ENCODE assay signal across 8 cellular contexts in the genomic region with DNA sequence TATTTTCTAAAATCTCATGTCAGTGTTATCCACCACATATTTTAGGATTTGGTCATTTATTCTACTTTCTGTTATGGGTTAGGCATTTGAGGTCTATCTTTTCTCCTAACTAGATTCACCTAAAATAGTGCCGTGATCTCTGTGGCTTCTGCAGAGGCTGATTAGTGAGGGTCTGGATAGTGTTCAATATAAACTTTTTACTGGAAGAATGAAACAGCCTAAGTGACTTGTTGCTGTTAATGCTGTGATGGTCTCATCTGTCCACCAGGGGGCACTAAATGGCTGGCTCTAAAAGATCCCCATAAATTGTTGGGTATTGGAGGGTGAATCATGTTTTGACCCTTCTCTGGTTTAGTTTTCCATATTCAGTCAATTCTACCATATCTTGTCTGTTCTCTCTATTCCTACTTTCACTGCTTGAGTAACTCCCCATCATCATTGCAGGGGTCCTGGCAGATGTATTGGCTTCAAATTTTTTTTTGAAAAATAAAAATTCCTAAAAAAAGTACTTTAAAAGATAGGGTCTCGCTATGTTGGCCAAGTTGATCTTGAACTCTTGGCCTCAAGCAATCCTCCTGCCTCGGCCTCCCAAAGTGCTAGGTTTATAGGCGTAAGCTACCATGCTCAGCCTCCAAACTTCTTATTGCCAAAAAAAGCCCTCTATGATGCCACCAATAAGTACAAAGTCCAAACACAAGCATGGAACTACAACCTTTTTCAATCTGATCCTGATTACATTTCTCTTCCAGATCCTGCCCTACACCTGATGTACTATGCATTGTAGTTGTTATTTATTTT. TPM values are rescaled to one million over a fixed set of nuclear protein-coding genes. Genes with fewer than 3 reads are reported as not detected.
DNase-seq lines count a peak whose midpoint lies in the region; ATAC-seq and TF ChIP-seq lines count a peak whose summit lies in the region.

No MANE protein-coding gene starts in this region.

- peaks cover 19% of the 10 kb centered on the region for H3K36me3 ChIP-seq in BE2C
- H3K36me3 ChIP-seq in H7 (replicated peaks; ENCODE audit: control insufficient read depth, insufficient read depth, low read length) = peaks cover 20% of the 10 kb centered on the region
- peaks cover 0 to 33% of the 10 kb centered on the region in 2 donors for H3K36me3 ChIP-seq in left lung

- intact Hi-C loops in left lung (cut with DNase I) = loop anchor here in 1 of 2 donors (10.0 kb wide), 1 partner anchor 47 kb away; a partner anchor contains a TSS

- H3K36me3 Mint-ChIP-seq in chondrocyte (ENCODE audit: low read depth) = peaks cover 8% of the 10 kb centered on the region

- no peak overlapping the region for H3K4me3 Mint-ChIP-seq in chondrocyte (ENCODE audit: unreplicated experiment)

- no peaks in the 10 kb centered on the region for H3K27me3 Mint-ChIP-seq in chondrocyte (ENCODE audit: low read depth)

- peaks cover 8% of the 10 kb centered on the region for H3K4me1 Mint-ChIP-seq in chondrocyte (ENCODE audit: low read depth)

- H3K4me1 ChIP-seq in BE2C (no peaks in the 10 kb centered on the region; the same call in 1 of the 2 replicates), left lung (peaks cover under 1 to 4% of the 10 kb centered on the region in 2 donors)

- no peak overlapping the region for H3K4me3 ChIP-seq in BE2C (ENCODE audit: low read depth, low read length)
- H3K4me3 ChIP-seq in H7 (ENCODE audit: insufficient read depth, low read depth, low read length) = no peak overlapping the region
- no peak overlapping the region for H3K4me3 ChIP-seq in left lung

- no peaks in the 10 kb centered on the region for H3K9me3 ChIP-seq in BE2C
- no peaks in the 10 kb centered on the region for H3K9me3 ChIP-seq in left lung

- no peaks in the 10 kb centered on the region for H3K9me3 Mint-ChIP-seq in chondrocyte (ENCODE audit: low read depth)

- H3K27ac ChIP-seq in left lung = no peak overlapping the region

- H3K27ac Mint-ChIP-seq in chondrocyte (ENCODE audit: unreplicated experiment) = no peak overlapping the region

- H3K27me3 ChIP-seq in BE2C (peaks cover 5% of the 10 kb centered on the region), H7 (ENCODE audit: control insufficient read depth, insufficient read depth, low read length) (no peaks in the 10 kb centered on the region), left lung (no peaks in the 10 kb centered on the region)

- DNase-seq in BE2C (peak; percentile 66), H7 (peak; percentile 89), NCI-H226 (peak; percentile 31), chondrocyte (ENCODE audit: low spot score) (no peak), left lung (no peak)
- DNase-seq in stimulated activated CD4-positive, alpha-beta T cell treated with anti-CD3 and anti-CD28 coated beads, TNF-alpha, amount 100 ng/mL, for 24 hours (ENCODE audit: low read depth in 3 of 3) = peak; percentile 34 to 65 (median 57)

- TF ChIP-seq CTCF in BE2C (IDR thresholded peaks at IDR 0.05; ENCODE audit: low read depth, low read length) = peak; percentile 92
- peak; percentile 93 for TF ChIP-seq CTCF in chondrocyte (IDR thresholded peaks at IDR 0.05)
- TF ChIP-seq CTCF in left lung (IDR thresholded peaks at IDR 0.05) = peak; percentile 84 to 86

- ATAC-seq in activated CD4-positive, CD25-positive, alpha-beta regulatory T cell treated with anti-CD3 and anti-CD28 coated beads, Interleukin-2, amount 50 U/mL, for 24 hours = peak; percentile 51 to 65
- peak; percentile 94 for ATAC-seq in left lung
- no peak for ATAC-seq in HG02884 (IDR thresholded peaks at IDR 0.05; ENCODE audit: unreplicated experiment)

RNA-seq across cellular contexts. Expression of a gene that starts 6.9 kb away (rescaled TPM):
- polyA plus RNA-seq in BE2C (2012; ENCODE audit: insufficient read depth, insufficient read length, low read depth) = 156 TPM
- 143 and 174 TPM in 2 replicates for total RNA-seq in H7 (2014; rRNA removed; shearing (Covaris generic))
- total RNA-seq in chondrocyte (135 to 182 TPM (median 136 TPM) in 3 replicates), left lung (100 to 1,000 TPM; 119 to 138 TPM)

RNA-seq across cellular contexts. Expression of a gene that starts 21.5 kb away (rescaled TPM):
- 46.8 TPM for polyA plus RNA-seq in BE2C (2012; ENCODE audit: insufficient read depth, insufficient read length, low read depth)
- 8.8 and 14.2 TPM in 2 replicates for total RNA-seq in H7 (2014; rRNA removed; shearing (Covaris generic))
- total RNA-seq in chondrocyte = 21.8 to 34.2 TPM (median 25.9 TPM) in 3 replicates
- total RNA-seq in left lung = 10 to 100 TPM; 37.1 to 49.9 TPM

RNA-seq across cellular contexts. Expression of a gene that starts 24.5 kb away (rescaled TPM):
- 38.5 TPM for polyA plus RNA-seq in BE2C (2012; ENCODE audit: insufficient read depth, insufficient read length, low read depth)
- 32.9 and 37.2 TPM in 2 replicates for total RNA-seq in H7 (2014; rRNA removed; shearing (Covaris generic))
- total RNA-seq in chondrocyte (40.3 to 63.9 TPM (median 44.0 TPM) in 3 replicates), left lung (10 to 100 TPM; 13.2 to 27.1 TPM)

RNA-seq across cellular contexts. Expression of a gene that starts 25.5 kb away (rescaled TPM):
- polyA plus RNA-seq in BE2C (2012; ENCODE audit: insufficient read depth, insufficient read length, low read depth) = 4.4 TPM
- total RNA-seq in H7 (2014; rRNA removed; shearing (Covaris generic)) = 1.0 and 2.0 TPM in 2 replicates
- total RNA-seq in chondrocyte = 11.0 to 20.7 TPM (median 11.2 TPM) in 3 replicates
- 10 to 100 TPM; 11.3 to 18.6 TPM for total RNA-seq in left lung

RNA-seq across cellular contexts. Expression of a gene that starts 36.8 kb away (rescaled TPM):
- not detected for polyA plus RNA-seq in BE2C (2012; ENCODE audit: insufficient read depth, insufficient read length, low read depth)
- total RNA-seq in H7 (2014; rRNA removed; shearing (Covaris generic)) = 23.1 and 24.0 TPM in 2 replicates
- total RNA-seq in chondrocyte (29.5 to 36.7 TPM (median 29.6 TPM) in 3 replicates), left lung (10 to 100 TPM; 15.8 to 17.0 TPM)

Comparison
In these comparisons a context has a peak if more than half of its experiments do, and no peak if none do; other contexts are left out.
1. DNase-seq: peak in BE2C (single experiment), H7 (single experiment), NCI-H226 (single experiment) and stimulated activated CD4-positive, alpha-beta T cell treated with anti-CD3 and anti-CD28 coated beads, TNF-alpha, amount 100 ng/mL, for 24 hours (3 of 3); none in chondrocyte (single experiment) and left lung (0 of 2).
2. Peak in every context shown above with its lines, with median percentiles within 50 percentile points of each other: CTCF ChIP-seq.